ENCODE assay signal across 22 cellular contexts in the genomic region with DNA sequence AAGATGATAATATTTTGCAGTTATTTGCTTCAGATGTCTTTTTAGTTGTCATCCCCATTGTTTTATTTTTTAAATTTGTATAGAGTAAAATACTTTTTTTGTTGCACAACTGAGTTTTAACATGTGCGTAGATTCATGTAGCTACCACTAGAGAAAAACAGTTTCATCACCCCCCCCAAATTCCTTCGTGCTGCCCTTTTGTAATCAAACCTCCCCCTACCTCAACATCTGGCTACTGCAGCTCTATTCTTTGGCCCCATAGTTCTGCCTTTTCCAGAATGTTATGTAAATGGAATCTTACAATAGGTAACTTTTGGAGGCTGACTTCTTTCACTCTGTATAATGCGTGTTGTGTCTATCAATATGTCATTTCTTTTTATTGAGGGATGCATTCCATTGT.
A peak's percentile ranks its signal among the peaks of the same experiment; 100 is the strongest.
DNase-seq lines count a peak whose midpoint lies in the region; ATAC-seq and TF ChIP-seq lines count a peak whose summit lies in the region.
"Had no signal": no experiment of that assay in that cellular context is flagged by ENCODE, and none has a peak within 500 bp of the region (broad histone marks: within the 10 kb centered on the region; RNA-seq: fewer than 3 reads in every experiment).

No MANE protein-coding gene starts in this region.

- no peak overlapping the region for H3K9ac ChIP-seq in H9 (ENCODE audit: extremely low read depth, insufficient read length, low read length)
- H3K9ac ChIP-seq in endodermal cell (ENCODE audit: extremely low read depth, low read length, poor library complexity, severe bottlenecking): no peak overlapping the region

- no CpG with 5 or more reads among the region's 3 CpGs for WGBS in H9 (ENCODE audit: extremely low coverage, insufficient read length, low lambda C conversion rate)
- WGBS in endodermal cell (ENCODE audit: insufficient coverage in 1 of 2, insufficient read length in 1 of 2), 2 experiments: 89 to 100% methylated on average over 1 to 3 of the region's 3 CpGs

- no peaks in the 10 kb centered on the region for H3K79me2 ChIP-seq in H9 (ENCODE audit: insufficient read depth, low read length)

- no peak overlapping the region for H2BK120ac ChIP-seq in H9 (ENCODE audit: low read depth, low read length, poor library complexity, severe bottlenecking)

- TF ChIP-seq POLR2A in gastrocnemius medialis (IDR thresholded peaks at IDR 0.05): no peak

- no peak overlapping the region for H3K4ac ChIP-seq in H9 (ENCODE audit: low read depth, low read length)

- no peak overlapping the region for H3K14ac ChIP-seq in H9 (ENCODE audit: insufficient read depth, low read length)

- H3K36me3 ChIP-seq in endodermal cell (ENCODE audit: control insufficient read depth, insufficient read depth, low read length) (no peaks in the 10 kb centered on the region), gastrocnemius medialis (no peaks in the 10 kb centered on the region), brain microvascular endothelial cell (replicated peaks) (no peaks in the 10 kb centered on the region), ascending aorta (no peaks in the 10 kb centered on the region)
- H3K36me3 ChIP-seq: BE2C had no signal

- no peak overlapping the region for H2BK20ac ChIP-seq in H9 (ENCODE audit: low read depth, low read length, poor library complexity, severe bottlenecking)

- no peak overlapping the region for H2BK15ac ChIP-seq in H9 (ENCODE audit: low read depth, low read length)

- H3K18ac ChIP-seq in H9 (ENCODE audit: insufficient read length, low read depth, low read length): no peak overlapping the region

- no peak overlapping the region for H4K91ac ChIP-seq in H9 (ENCODE audit: insufficient read length, low read depth, low read length)

- peaks cover 3 to 4% of the 10 kb centered on the region in 2 experiments; a peak in 4 of 5 replicates for H3K9me3 Mint-ChIP-seq in H9
- no peaks in the 10 kb centered on the region for H3K9me3 Mint-ChIP-seq in endodermal cell

- H4K5ac ChIP-seq in H9 (ENCODE audit: insufficient read length, low read depth, low read length): no peak overlapping the region

- intact Hi-C loops in gastrocnemius medialis (cut with DNase I; ENCODE audit: low total_unique reads): no loop called here
- intact Hi-C loops in ascending aorta (cut with DNase I): no loop called here

- no peak overlapping the region for H3K27ac ChIP-seq in H9 (ENCODE audit: insufficient read length, low read depth, low read length)
- no peak overlapping the region for H3K27ac ChIP-seq in endodermal cell (ENCODE audit: low read depth, low read length)
- H3K27ac ChIP-seq in gastrocnemius medialis: no peak overlapping the region
- H3K27ac ChIP-seq in brain microvascular endothelial cell: no peak overlapping the region
- no peak overlapping the region for H3K27ac ChIP-seq in ascending aorta

- no peak overlapping the region for H3K4me3 Mint-ChIP-seq in H9
- no peak overlapping the region for H3K4me3 Mint-ChIP-seq in endodermal cell
- H3K4me3 Mint-ChIP-seq: CD4-positive, CD25-positive, alpha-beta regulatory T cell; CD8-positive, alpha-beta memory T cell; HFFc6 had no signal

- H3K56ac ChIP-seq in H9 (ENCODE audit: insufficient read length, low read depth, low read length): no peak overlapping the region

- TF ChIP-seq CTCF in H9 (conservative IDR thresholded peaks at IDR 0.05) (peak; percentile 40), endodermal cell (conservative IDR thresholded peaks at IDR 0.05) (peak; percentile 40), gastrocnemius medialis (IDR thresholded peaks at IDR 0.05 in 4 of 5, conservative IDR thresholded peaks at IDR 0.05 in 1 of 5) (no peak), brain microvascular endothelial cell (IDR thresholded peaks at IDR 0.05; ENCODE audit: low read depth, low read length, missing control alignments) (no peak), ascending aorta (IDR thresholded peaks at IDR 0.05) (no peak)

- no peaks in the 10 kb centered on the region for H3K23me2 ChIP-seq in H9 (ENCODE audit: insufficient read length, low read depth, low read length, poor library complexity, severe bottlenecking)

- peak overlapping the region in 1 of 3 experiments; percentile 16; a peak in 2 of 7 replicates for H3K27ac Mint-ChIP-seq in H9
- no peak overlapping the region for H3K27ac Mint-ChIP-seq in endodermal cell
- H3K27ac Mint-ChIP-seq: CD4-positive, CD25-positive, alpha-beta regulatory T cell; CD8-positive, alpha-beta memory T cell had no signal

- no peak overlapping the region for H3K23ac ChIP-seq in H9 (ENCODE audit: insufficient read length, low read depth, low read length)

- H3K36me3 Mint-ChIP-seq in H9 (ENCODE audit: insufficient read depth in 1 of 3, low read depth in 3 of 3) (peaks cover 0 to 4% (median 0%) of the 10 kb centered on the region in 3 experiments; a peak in 2 of 7 replicates), endodermal cell (ENCODE audit: low read depth) (no peaks in the 10 kb centered on the region)

- H3K27me3 Mint-ChIP-seq in H9 (ENCODE audit: low read depth) (no peaks in the 10 kb centered on the region; the same call in 1 of the 2 replicates), endodermal cell (ENCODE audit: insufficient read depth) (peaks cover 6% of the 10 kb centered on the region)

- no peak for DNase-seq in H9
- no peak for DNase-seq in endodermal cell
- peak; percentile 19 for DNase-seq in iPS-NIHi11 (ENCODE audit: low spot score)
- no peak for DNase-seq in gastrocnemius medialis
- no peak for DNase-seq in brain microvascular endothelial cell
- no peak for DNase-seq in ascending aorta (ENCODE audit: low spot score in 2 of 2)
- DNase-seq: ACHN; BE2C; C1 segment of cervical spinal cord; CD4-positive, CD25-positive, alpha-beta regulatory T cell; CD8-positive, alpha-beta memory T cell; COR-L47; DMS 273 treated with DMSO at 0.1 percent for 48 hours; DMS53; DND-41; EL; HFFc6; IMR-90 had no signal

- no peaks in the 10 kb centered on the region for H3K79me1 ChIP-seq in H9 (ENCODE audit: insufficient read depth, low read depth, low read length, poor library complexity, severe bottlenecking)

- H3K4me1 ChIP-seq in H9 (ENCODE audit: insufficient read depth, low read length) (no peaks in the 10 kb centered on the region; the same call in 1 of the 2 replicates), endodermal cell (ENCODE audit: control insufficient read depth, insufficient read depth, low read length) (no peaks in the 10 kb centered on the region), gastrocnemius medialis (no peaks in the 10 kb centered on the region), ascending aorta (peaks cover 0 to 4% of the 10 kb centered on the region in 2 donors)
- H3K4me1 ChIP-seq: BE2C had no signal

- no peak overlapping the region for H3K4me2 ChIP-seq in H9 (ENCODE audit: insufficient read depth, insufficient read length, low read length)

- H4K20me1 ChIP-seq in H9 (ENCODE audit: control insufficient read depth, insufficient read depth, insufficient read length): no peaks in the 10 kb centered on the region

- in situ Hi-C loops in gastrocnemius medialis (cut with MboI; ENCODE audit: low sequenced_read_pairs in 4 of 4) (no loop called here), brain microvascular endothelial cell (cut with HindIII; ENCODE audit: low pct_ligation_motif_present, low sequenced_read_pairs) (no loop called here)

- H3K27me3 ChIP-seq in H9 (ENCODE audit: insufficient read depth, low read length) (no peaks in the 10 kb centered on the region), endodermal cell (ENCODE audit: control insufficient read depth, insufficient read depth, low read length, poor library complexity, severe bottlenecking) (no peaks in the 10 kb centered on the region), gastrocnemius medialis (no peaks in the 10 kb centered on the region), brain microvascular endothelial cell (replicated peaks) (no peaks in the 10 kb centered on the region), ascending aorta (no peaks in the 10 kb centered on the region)
- H3K27me3 ChIP-seq: BE2C had no signal

- no peak for ATAC-seq in gastrocnemius medialis
- no peak for ATAC-seq in GM21381 (IDR thresholded peaks at IDR 0.05; ENCODE audit: unreplicated experiment)
- ATAC-seq: GM12878, HCT116, K562 had no signal

- H3K4me3 ChIP-seq in endodermal cell (ENCODE audit: low read length) (no peak overlapping the region), gastrocnemius medialis (no peak overlapping the region), brain microvascular endothelial cell (ENCODE audit: low read depth, low read length) (no peak overlapping the region), ascending aorta (no peak overlapping the region)
- H3K4me3 ChIP-seq: GM12878, K562 had no signal

- H2AK5ac ChIP-seq in H9 (ENCODE audit: insufficient read length, low read length): no peak overlapping the region

- H3K4me1 Mint-ChIP-seq in H9: peaks cover 6 to 11% of the 10 kb centered on the region in 2 experiments
- no peaks in the 10 kb centered on the region for H3K4me1 Mint-ChIP-seq in endodermal cell
- H3K4me1 Mint-ChIP-seq: CD8-positive, alpha-beta memory T cell had no signal

- no peak overlapping the region for H2BK12ac ChIP-seq in H9 (ENCODE audit: insufficient read length, low read depth, low read length)

- H3T11ph ChIP-seq in H9 (ENCODE audit: low read length): no peak overlapping the region

- H4K8ac ChIP-seq in H9 (replicated peaks; ENCODE audit: insufficient read length, low read depth, low read length): no peak overlapping the region

- no peak overlapping the region for H2BK5ac ChIP-seq in H9 (ENCODE audit: insufficient read length, low read length)

- no peak overlapping the region for H2AFZ ChIP-seq in H9 (ENCODE audit: low read length)

- H3K9me3 ChIP-seq in H9 (ENCODE audit: control insufficient read depth, low read depth, low read length) (no peaks in the 10 kb centered on the region), endodermal cell (ENCODE audit: control insufficient read depth, low read length) (no peaks in the 10 kb centered on the region), gastrocnemius medialis (no peaks in the 10 kb centered on the region), ascending aorta (no peaks in the 10 kb centered on the region)
- H3K9me3 ChIP-seq: BE2C had no signal

Comparison
In these comparisons a context has a peak if more than half of its experiments do, and no peak if none do; other contexts are left out.
1. CTCF ChIP-seq: peak in H9 (single experiment) and endodermal cell (single experiment); none in gastrocnemius medialis (0 of 5), brain microvascular endothelial cell (single experiment) and ascending aorta (0 of 3).